In the genomic region with DNA sequence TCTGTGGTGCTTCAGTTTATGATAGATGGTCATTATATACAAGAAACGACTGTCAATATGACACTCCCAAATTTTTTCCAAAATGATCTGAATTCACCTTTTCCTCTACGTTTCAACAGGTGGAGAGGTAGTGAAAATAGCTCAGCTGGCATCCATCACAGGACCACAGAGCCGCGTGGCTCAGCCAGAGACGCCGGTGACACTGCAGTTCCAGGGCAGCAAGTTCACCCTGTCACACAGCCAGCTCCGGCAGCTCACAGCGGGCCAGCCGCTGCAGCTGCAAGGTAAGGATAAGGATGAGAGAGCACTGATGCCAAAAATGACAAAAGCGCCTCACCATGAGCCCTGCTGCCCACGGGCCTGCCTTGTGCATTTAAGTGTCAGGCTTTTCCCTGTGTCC, we compare ENCODE assay signal across 19 cellular contexts.
"Had no signal": no experiment of that assay in that cellular context is flagged by ENCODE, and none has a peak within 500 bp of the region (broad histone marks: within the 10 kb centered on the region; RNA-seq: fewer than 3 reads in every experiment).

No MANE protein-coding gene starts in this region.

- ATAC-seq: gastroesophageal sphincter; naive thymus-derived CD4-positive, alpha-beta T cell; right lobe of liver; stimulated activated memory B cell treated with anti-CD40 and anti-IgM and Interleukin-4, amounts not matched to agents 10 μg/mL and 1 μg/mL and 100 μg/mL, for 72 hours; stimulated activated naive CD8-positive, alpha-beta T cell treated with anti-CD3 and anti-CD28 coated beads, Interleukin-15, amount 100 ng/mL, for 72 hours had no signal

- DNase-seq: effector memory CD4-positive, alpha-beta T cell; glutamatergic neuron; kidney; left cardiac atrium; mesendoderm; naive thymus-derived CD4-positive, alpha-beta T cell; right lobe of liver; spleen; stimulated activated CD4-positive, alpha-beta T cell treated with anti-CD3 and anti-CD28 coated beads, Interleukin-15, amount 100 ng/mL, for 24 hours; stimulated activated CD4-positive, alpha-beta T cell treated with anti-CD3 and anti-CD28 coated beads, Interleukin-1b, Interleukin-23, amount 100 ng/mL, for 48 hours; stimulated activated CD4-positive, alpha-beta T cell treated with anti-CD3 and anti-CD28 coated beads, Interleukin-4, amount 100 ng/mL, for 24 hours; stimulated activated naive CD8-positive, alpha-beta T cell treated with anti-CD3 and anti-CD28 coated beads, Interleukin-15, amount 100 ng/mL, for 72 hours; testis had no signal

- H3K27ac ChIP-seq: esophagus muscularis mucosa, gastroesophageal sphincter, hepatocyte, right lobe of liver, spleen, testis, tibial nerve had no signal

- H2AFZ ChIP-seq: hepatocyte had no signal

- H3K4me2 ChIP-seq: hepatocyte had no signal

- H3K79me2 ChIP-seq: hepatocyte had no signal

- H3K27me3 ChIP-seq: esophagus muscularis mucosa, gastroesophageal sphincter, hepatocyte, right lobe of liver, spleen, testis, tibial nerve had no signal

- H3K4me1 ChIP-seq: esophagus muscularis mucosa, gastroesophageal sphincter, right lobe of liver, spleen, tibial nerve had no signal

- FAIRE-seq: endometrium, kidney had no signal

- H3K9me3 ChIP-seq: esophagus muscularis mucosa, gastroesophageal sphincter, right lobe of liver, spleen, testis, tibial nerve had no signal

- H3K4me3 ChIP-seq: esophagus muscularis mucosa, gastroesophageal sphincter, hepatocyte, right lobe of liver, spleen, testis, tibial nerve had no signal
